ENCODE assay signal across 10 cellular contexts in genomic region chr11:1115292-1115691, GRCh38. TPM values are rescaled to one million over a fixed set of nuclear protein-coding genes. Genes with fewer than 3 reads are reported as not detected.
"Had no signal": no experiment of that assay in that cellular context is flagged by ENCODE, and none has a peak within 500 bp of the region (broad histone marks: within the 10 kb centered on the region; RNA-seq: fewer than 3 reads in every experiment).

No MANE protein-coding gene starts in this region.

RNA-seq across cellular contexts. Expression of gene MUC2, which starts 40.6 kb away (rescaled TPM):
- total RNA-seq: activated B cell treated with CpG ODN at 0.5 μM for 24 hours; activated CD8-positive, alpha-beta T cell treated with anti-CD3 and anti-CD28 coated beads for 36 hours; activated naive CD8-positive, alpha-beta T cell treated with anti-CD3 and anti-CD28 coated beads for 36 hours; activated T-helper 17 cell treated with anti-CD3 and anti-CD28 coated beads, Interleukin-2, amount 50 U/mL, for 72 hours; chondrocyte; dermis microvascular lymphatic vessel endothelial cell; foreskin keratinocyte; T-helper 2 cell treated with Interferon-gamma antibody and Interleukin-4, amounts not matched to agents 100 ng/mL and 5 ng/mL, for 36 hours had no signal
- polyA plus RNA-seq: foreskin keratinocyte had no signal

RNA-seq across cellular contexts. Expression of gene MUC5AC, which starts 42.5 kb away (rescaled TPM):
- total RNA-seq: activated B cell treated with CpG ODN at 0.5 μM for 24 hours; activated CD8-positive, alpha-beta T cell treated with anti-CD3 and anti-CD28 coated beads for 36 hours; activated naive CD8-positive, alpha-beta T cell treated with anti-CD3 and anti-CD28 coated beads for 36 hours; activated T-helper 17 cell treated with anti-CD3 and anti-CD28 coated beads, Interleukin-2, amount 50 U/mL, for 72 hours; aorta; chondrocyte; dermis microvascular lymphatic vessel endothelial cell; foreskin keratinocyte; gastrocnemius medialis; T-helper 2 cell treated with Interferon-gamma antibody and Interleukin-4, amounts not matched to agents 100 ng/mL and 5 ng/mL, for 36 hours had no signal
- polyA plus RNA-seq: foreskin keratinocyte had no signal
